ENCODE assay signal across 9 cellular contexts in the genomic region with DNA sequence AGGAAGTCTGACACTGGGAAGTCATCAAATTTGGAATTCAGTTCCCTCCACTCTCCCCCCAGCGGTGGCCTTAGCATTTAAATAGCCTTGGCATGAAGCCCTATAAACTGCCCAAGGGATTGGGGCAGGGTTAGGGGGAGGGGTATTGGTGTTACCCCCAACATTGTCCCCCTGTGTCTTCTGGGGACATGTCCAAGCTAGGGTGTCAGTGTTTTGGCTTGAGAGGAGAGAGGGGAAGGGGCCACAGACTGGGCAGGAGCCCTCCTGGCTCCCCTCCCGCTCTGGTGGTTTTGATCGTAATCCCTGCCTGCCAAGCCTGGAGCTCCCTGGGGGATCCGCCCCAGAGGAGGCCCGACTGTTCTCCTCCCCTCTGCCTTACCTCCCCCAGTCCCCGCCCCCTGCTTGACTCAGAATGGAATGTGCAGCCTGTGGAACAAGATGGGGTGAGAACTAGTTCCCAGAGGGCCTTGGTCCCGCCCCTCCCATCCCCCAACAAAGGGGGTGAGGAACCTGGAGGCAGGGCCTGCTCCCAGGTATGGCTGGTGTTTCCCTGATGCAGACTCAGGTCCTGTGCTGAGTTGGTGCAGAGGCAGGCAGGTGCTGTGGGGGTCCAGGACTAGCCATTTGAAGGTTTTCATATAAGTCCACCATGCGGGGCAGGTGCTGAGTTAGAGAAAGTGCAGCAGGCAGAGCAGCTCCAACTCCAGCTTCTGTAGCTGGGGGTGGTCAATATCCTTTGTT. TPM values are rescaled to one million over a fixed set of nuclear protein-coding genes. Genes with fewer than 3 reads are reported as not detected.
DNase-seq lines count a peak whose midpoint lies in the region; ATAC-seq, FAIRE-seq and TF ChIP-seq lines count a peak whose summit lies in the region.
"Had no signal": no experiment of that assay in that cellular context is flagged by ENCODE, and none has a peak within 500 bp of the region (broad histone marks: within the 10 kb centered on the region; RNA-seq: fewer than 3 reads in every experiment).

No MANE protein-coding gene starts in this region.

- no peak overlapping the region for H3K4me3 ChIP-seq in fibroblast of villous mesenchyme (ENCODE audit: low read depth, low read length)

- H3K36me3 Mint-ChIP-seq in activated T-cell treated with anti-CD3 and anti-CD28 coated beads, Interleukin-2, amount 50 U/mL, for 4 hours (ENCODE audit: insufficient read depth): no peaks in the 10 kb centered on the region

- no peak for TF ChIP-seq POLR2A in GM12891 (IDR thresholded peaks at IDR 0.05; ENCODE audit: low read depth, low read length)

- FAIRE-seq in GM12891 (lab: Jason Lieb, UNC): no peak

- no peak overlapping the region for H3K4me3 Mint-ChIP-seq in activated T-cell treated with anti-CD3 and anti-CD28 coated beads, Interleukin-2, amount 50 U/mL, for 4 hours
- H3K4me3 Mint-ChIP-seq: activated B cell treated with CpG ODN at 0.5 μM for 24 hours had no signal

- CTCF ChIA-PET in RWPE1 (lab: Yijun Ruan, JAX): interaction anchor here (0.5 to 2.4 kb wide), 10 partner anchors 10 to 738 kb away, joined by 3 to 16 read pairs (median 3); no protein-coding TSS in a partner anchor

- peaks cover 4% of the 10 kb centered on the region for H3K4me1 Mint-ChIP-seq in activated T-cell treated with anti-CD3 and anti-CD28 coated beads, Interleukin-2, amount 50 U/mL, for 4 hours (ENCODE audit: low read depth)

- peaks cover 25% of the 10 kb centered on the region for H3K27me3 Mint-ChIP-seq in activated T-cell treated with anti-CD3 and anti-CD28 coated beads, Interleukin-2, amount 50 U/mL, for 4 hours (ENCODE audit: low read depth)

- no peaks in the 10 kb centered on the region for H3K9me3 Mint-ChIP-seq in activated T-cell treated with anti-CD3 and anti-CD28 coated beads, Interleukin-2, amount 50 U/mL, for 4 hours
- H3K9me3 Mint-ChIP-seq: activated B cell treated with CpG ODN at 0.5 μM for 24 hours had no signal

- DNase-seq in NCI-H524 (lab: John Stamatoyannopoulos, UW) (peak; percentile 56 to 62), NCI-H524 treated with DMSO at 0.1 percent for 48 hours (lab: John Stamatoyannopoulos, UW) (no peak), RWPE1 (ENCODE audit: low spot score) (peak; percentile 100), fibroblast of villous mesenchyme (ENCODE audit: low read depth) (peak; percentile 83), non-pigmented ciliary epithelial cell (ENCODE audit: low read depth) (peak; percentile 57), GM12891 (ENCODE audit: insufficient read length, low spot score) (no peak)
- DNase-seq in activated T-cell treated with anti-CD3 and anti-CD28 coated beads, Interleukin-2, amount 50 U/mL, for 4 hours: no peak
- DNase-seq: activated B cell treated with CpG ODN at 0.5 μM for 24 hours had no signal

- H3K27ac ChIP-seq in RWPE1: peak overlapping the region; percentile 91

- TF ChIP-seq CTCF in RWPE1 (conservative IDR thresholded peaks at IDR 0.05; ENCODE audit: low read depth) (no peak), fibroblast of villous mesenchyme (IDR thresholded peaks at IDR 0.05; ENCODE audit: insufficient read depth, low read depth, low read length) (peak; percentile 5)

- POLR2A ChIA-PET in RWPE1 (lab: Yijun Ruan, JAX; ENCODE audit: low non-redundant PET): no interaction called here

- no peak for ATAC-seq in HG03520 (IDR thresholded peaks at IDR 0.05; ENCODE audit: unreplicated experiment)
- no peak for ATAC-seq in activated T-cell treated with anti-CD3 and anti-CD28 coated beads, Interleukin-2, amount 50 U/mL, for 4 hours

TF ChIP-seq in GM12891, 5 proteins besides CTCF, POLR2A, EP300 and RAD21:
- TF ChIP-seq SPI1 (IDR thresholded peaks at IDR 0.05; ENCODE audit: low read depth, low read length) (no peak), TAF1 (IDR thresholded peaks at IDR 0.05; ENCODE audit: low read depth, low read length) (no peak), POU2F2 (IDR thresholded peaks at IDR 0.05; ENCODE audit: low read depth, low read length) (no peak), POLR2AphosphoS5 (IDR thresholded peaks at IDR 0.05; ENCODE audit: low read depth, low read length) (no peak), PAX5 (IDR thresholded peaks at IDR 0.05; ENCODE audit: insufficient read depth, low read length, severe bottlenecking) (no peak)

RNA-seq across cellular contexts. Expression of gene SOX13, which starts 7.4 kb away (rescaled TPM):
- 11.6 and 14.7 TPM in 2 replicates for total RNA-seq in fibroblast of villous mesenchyme
- polyA plus RNA-seq in GM12891 (2012; ENCODE audit: low read depth, missing spikeins): 0.08 TPM
- total RNA-seq in activated T-cell treated with anti-CD3 and anti-CD28 coated beads, Interleukin-2, amount 50 U/mL, for 4 hours: 1 to 10 TPM in 2 of 3 donors, under 1 TPM in 1; 0.33 to 1.4 (median 1.0) TPM
- total RNA-seq: activated B cell treated with CpG ODN at 0.5 μM for 24 hours had no signal

Comparison
In these comparisons a context has a peak if more than half of its experiments do, and no peak if none do; other contexts are left out.
1. DNase-seq: peak in NCI-H524 (2 of 2), RWPE1 (single experiment), fibroblast of villous mesenchyme (single experiment) and non-pigmented ciliary epithelial cell (single experiment); none in NCI-H524 treated with DMSO at 0.1 percent for 48 hours (single experiment), GM12891 (single experiment) and activated T-cell treated with anti-CD3 and anti-CD28 coated beads, Interleukin-2, amount 50 U/mL, for 4 hours (single experiment).